Comparison of ENCODE assay signal across 9 cellular contexts in genomic region chr6:110358536-110359148, GRCh38. TPM values are rescaled to one million over a fixed set of nuclear protein-coding genes. Genes with fewer than 3 reads are reported as not detected.
A peak's percentile ranks its signal among the peaks of the same experiment; 100 is the strongest.
DNase-seq lines count a peak whose midpoint lies in the region; ATAC-seq, FAIRE-seq and TF ChIP-seq lines count a peak whose summit lies in the region.
"Had no signal": no experiment of that assay in that cellular context is flagged by ENCODE, and none has a peak within 500 bp of the region (broad histone marks: within the 10 kb centered on the region; RNA-seq: fewer than 3 reads in every experiment).

No MANE protein-coding gene starts in this region.

- WGBS in pancreas, 2 donors: 45 to 54% methylated on average over 13 of the region's 13 CpGs

- FAIRE-seq in pancreas (lab: Jason Lieb, UNC): no peak

- intact Hi-C loops in pancreas (cut with DNase I): no loop called here

- peak overlapping the region; percentile 39 for H3K4me3 ChIP-seq in BJ (ENCODE audit: low read depth, low read length)
- peak overlapping the region; percentile 15 for H3K4me3 ChIP-seq in fibroblast of mammary gland (ENCODE audit: control insufficient read depth, low read depth, low read length)
- H3K4me3 ChIP-seq in pancreas: peak overlapping the region; percentile 44 to 65 (median 52)

- CTCF ChIA-PET in BJ (lab: Yijun Ruan, JAX): interaction anchor here (1.0 to 1.2 kb wide), 2 partner anchors 20 to 31 kb away, joined by 3 to 4 read pairs; no protein-coding TSS in a partner anchor

- peaks cover 0 to 4% (median 0%) of the 10 kb centered on the region in 3 donors for H3K4me1 ChIP-seq in pancreas

- DNase-seq in BJ (ENCODE audit: low read depth) (no peak), NCI-H69 (lab: John Stamatoyannopoulos, UW) (peak; percentile 33), fibroblast of mammary gland (ENCODE audit: low read depth) (no peak), pancreas (no peak)
- DNase-seq in stimulated activated CD4-positive, alpha-beta T cell treated with anti-CD3 and anti-CD28 coated beads, Interleukin-4, amount 100 ng/mL, for 1 hour: no peak

- no peaks in the 10 kb centered on the region for H3K36me3 ChIP-seq in BJ (ENCODE audit: control insufficient read depth, insufficient read depth, low read length)
- no peaks in the 10 kb centered on the region for H3K36me3 ChIP-seq in pancreas

- peak overlapping the region; percentile 57 to 85 (median 71) for H3K27ac ChIP-seq in pancreas
- H3K27ac ChIP-seq: RWPE1 had no signal

- H3K27me3 ChIP-seq in BJ (ENCODE audit: control insufficient read depth, insufficient read depth, low read length) (peaks cover 18% of the 10 kb centered on the region), pancreas (no peaks in the 10 kb centered on the region)

- POLR2A ChIA-PET in BJ (lab: Charles Lee): no interaction called here

- H3K9me3 ChIP-seq in pancreas: no peaks in the 10 kb centered on the region

- TF ChIP-seq CTCF in BJ (IDR thresholded peaks at IDR 0.05; ENCODE audit: insufficient read depth, low read depth, low read length): no peak
- no peak for TF ChIP-seq CTCF in fibroblast of mammary gland (conservative IDR thresholded peaks at IDR 0.05; ENCODE audit: control insufficient read depth, insufficient read depth, low read depth, low read length)
- no peak for TF ChIP-seq CTCF in pancreas (IDR thresholded peaks at IDR 0.05)

- no peak for ATAC-seq in pancreas
- ATAC-seq in GM18517 (IDR thresholded peaks at IDR 0.05; ENCODE audit: unreplicated experiment): no peak
- ATAC-seq in HG03280 (IDR thresholded peaks at IDR 0.05; ENCODE audit: unreplicated experiment): no peak
- no peak for ATAC-seq in GM18511 (IDR thresholded peaks at IDR 0.05; ENCODE audit: unreplicated experiment)

RNA-seq across cellular contexts. Expression of gene METTL24, which starts 0.5 kb away (rescaled TPM):
- polyA plus RNA-seq in BJ (2011; rRNA removed): 0.13 and 0.31 TPM in 2 replicates
- 0.24 and 0.46 TPM in 2 replicates for polyA minus RNA-seq in BJ (2011; rRNA and poly(A)+ RNA removed)
- total RNA-seq in pancreas: 1 to 10 TPM; 1.0 to 4.4 (median 1.6) TPM
- polyA plus RNA-seq in pancreas: under 1 TPM; 0.34 to 0.80 TPM

RNA-seq across cellular contexts. Expression of gene DDO, which starts 56.7 kb away (rescaled TPM):
- polyA plus RNA-seq in BJ (2011; rRNA removed) (0.16 and 0.20 TPM in 2 replicates), pancreas (1 to 10 TPM; 1.2 to 2.2 TPM)
- 0.19 TPM in 1 of 2 replicates, not detected in the other for polyA minus RNA-seq in BJ (2011; rRNA and poly(A)+ RNA removed)
- total RNA-seq in pancreas: 1 to 10 TPM; 1.0 to 3.8 (median 1.4) TPM
